ENCODE assay signal across 13 cellular contexts in the genomic region with DNA sequence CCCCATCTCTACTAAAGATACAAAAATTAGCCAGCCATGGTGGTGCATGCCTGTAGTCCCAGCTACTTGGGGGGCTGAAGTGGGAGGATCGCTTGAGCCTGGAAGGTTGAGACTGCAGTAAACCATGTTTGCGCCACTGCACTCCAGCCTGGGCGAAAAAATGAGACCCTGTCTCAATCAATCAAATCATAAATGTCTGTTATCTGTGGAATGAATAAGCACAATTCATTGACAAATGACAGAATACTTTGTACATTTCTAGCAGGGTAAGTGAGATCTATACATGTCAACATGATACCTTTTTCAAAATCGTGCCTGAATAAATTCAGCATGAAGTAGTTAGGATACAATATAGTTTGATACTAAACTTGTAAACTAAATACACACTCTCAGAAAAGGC.
"Had no signal": no experiment of that assay in that cellular context is flagged by ENCODE, and none has a peak within 500 bp of the region (broad histone marks: within the 10 kb centered on the region; RNA-seq: fewer than 3 reads in every experiment).

No MANE protein-coding gene starts in this region.

- H3K36me3 ChIP-seq: adrenal gland had no signal

- H3K9me3 Mint-ChIP-seq: stimulated activated naive CD8-positive, alpha-beta T cell treated with anti-CD3 and anti-CD28 coated beads, Interleukin-15, amount 100 ng/mL, for 72 hours had no signal

- H3K27ac Mint-ChIP-seq: stimulated activated naive CD8-positive, alpha-beta T cell treated with anti-CD3 and anti-CD28 coated beads, Interleukin-15, amount 100 ng/mL, for 72 hours had no signal

- H3K27me3 ChIP-seq: adrenal gland, testis had no signal

- DNase-seq: activated CD4-positive, alpha-beta T cell treated with anti-CD3 and anti-CD28 coated beads, Interleukin-2, amount 50 U/mL, for 1 hour; activated naive CD4-positive, alpha-beta T cell; activated T-cell treated with anti-CD3 and anti-CD28 coated beads for 4 hours; adrenal gland; dermis blood vessel endothelial cell; posterior cingulate gyrus; stimulated activated CD4-positive, alpha-beta T cell treated with anti-CD3 and anti-CD28 coated beads, Interleukin-15, amount 100 ng/mL, for 24 hours; stimulated activated CD4-positive, alpha-beta T cell treated with anti-CD3 and anti-CD28 coated beads, Interleukin-4, amount 100 ng/mL, for 1 hour; stimulated activated naive CD8-positive, alpha-beta T cell treated with anti-CD3 and anti-CD28 coated beads, Interleukin-15, amount 100 ng/mL, for 72 hours; SW 1271; testis had no signal

- ATAC-seq: activated CD4-positive, CD25-positive, alpha-beta regulatory T cell treated with anti-CD3 and anti-CD28 coated beads, Interleukin-2, amount 50 U/mL, for 24 hours; stimulated activated naive CD8-positive, alpha-beta T cell treated with anti-CD3 and anti-CD28 coated beads, Interleukin-15, amount 100 ng/mL, for 72 hours had no signal

- H3K27ac ChIP-seq: adrenal gland, testis had no signal

- H3K4me3 ChIP-seq: adrenal gland, lung, testis had no signal

- H3K9me3 ChIP-seq: adrenal gland, testis had no signal

- H3K27me3 Mint-ChIP-seq: stimulated activated naive CD8-positive, alpha-beta T cell treated with anti-CD3 and anti-CD28 coated beads, Interleukin-15, amount 100 ng/mL, for 72 hours had no signal

- H3K4me1 ChIP-seq: testis had no signal
